ENCODE assay signal across 13 cellular contexts in genomic region chr17:66483946-66484345, GRCh38.
DNase-seq lines count a peak whose midpoint lies in the region; ATAC-seq and TF ChIP-seq lines count a peak whose summit lies in the region.
"Had no signal": no experiment of that assay in that cellular context is flagged by ENCODE, and none has a peak within 500 bp of the region (broad histone marks: within the 10 kb centered on the region; RNA-seq: fewer than 3 reads in every experiment).

No MANE protein-coding gene starts in this region.

- no peaks in the 10 kb centered on the region for H3F3A ChIP-seq in PC-3 (ENCODE audit: low read length, unreplicated experiment)
- no peaks in the 10 kb centered on the region for H3F3A ChIP-seq in MM.1S (ENCODE audit: insufficient read depth, low read length)

- intact Hi-C loops in activated CD8-positive, alpha-beta T cell treated with anti-CD3 and anti-CD28 coated beads for 36 hours (cut with micrococcal nuclease) = no loop called here
- intact Hi-C loops in PC-3 (cut with micrococcal nuclease) (no loop called here), testis (cut with DNase I; ENCODE audit: low total_unique reads) (no loop called here)

- no peak for TF ChIP-seq CTCF in activated CD8-positive, alpha-beta T cell treated with anti-CD3 and anti-CD28 coated beads for 36 hours (IDR thresholded peaks at IDR 0.05)
- TF ChIP-seq CTCF in nephron (IDR thresholded peaks at IDR 0.05; ENCODE audit: unreplicated experiment in 3 of 3) (no peak), PC-3 (conservative IDR thresholded peaks at IDR 0.05; ENCODE audit: low read depth, low read length) (no peak), MM.1S (IDR thresholded peaks at IDR 0.05; ENCODE audit: low read length) (no peak), testis (IDR thresholded peaks at IDR 0.05) (no peak)

- POLR2A ChIA-PET in activated CD8-positive, alpha-beta T cell treated with anti-CD3 and anti-CD28 coated beads for 36 hours (lab: Charles Lee) = interaction anchor here (0.9 to 1.6 kb wide), 2 partner anchors 9 to 16 kb away, joined by 3 to 4 read pairs; no protein-coding TSS in a partner anchor
- POLR2A ChIA-PET in activated CD8-positive, alpha-beta T cell treated with anti-CD3 and anti-CD28 coated beads, Interleukin-2, amount 10 ng/mL, durations not matched to agents 7 days and 5 days (lab: Charles Lee) = no interaction called here
- POLR2A ChIA-PET in PC-3 (lab: Charles Lee; ENCODE audit: unreplicated experiment) = no interaction called here

- H3K9me3 ChIP-seq in Karpas-422 (ENCODE audit: low read length) = no peaks in the 10 kb centered on the region
- H3K9me3 ChIP-seq in PC-3 (ENCODE audit: low read length) = no peaks in the 10 kb centered on the region
- H3K9me3 ChIP-seq in MM.1S (replicated peaks; ENCODE audit: insufficient read depth, low read length) = no peaks in the 10 kb centered on the region
- no peaks in the 10 kb centered on the region for H3K9me3 ChIP-seq in testis
- H3K9me3 ChIP-seq: HAP-1 had no signal

- no peak overlapping the region for H3K4me3 Mint-ChIP-seq in activated CD8-positive, alpha-beta T cell treated with anti-CD3 and anti-CD28 coated beads for 36 hours
- no peak overlapping the region for H3K4me3 Mint-ChIP-seq in activated CD8-positive, alpha-beta T cell treated with anti-CD3 and anti-CD28 coated beads, Interleukin-2, amount 10 ng/mL, durations not matched to agents 7 days and 5 days
- H3K4me3 Mint-ChIP-seq in activated T-helper 17 cell treated with anti-CD3 and anti-CD28 coated beads, Interleukin-2, amount 50 U/mL, for 72 hours = no peak overlapping the region
- H3K4me3 Mint-ChIP-seq in nephron = no peak overlapping the region
- H3K4me3 Mint-ChIP-seq: CD4-positive, alpha-beta T cell had no signal

- no peak for DNase-seq in activated CD8-positive, alpha-beta T cell treated with anti-CD3 and anti-CD28 coated beads for 36 hours
- DNase-seq in activated CD8-positive, alpha-beta T cell treated with anti-CD3 and anti-CD28 coated beads, Interleukin-2, amount 10 ng/mL, durations not matched to agents 7 days and 5 days = no peak
- DNase-seq in Karpas-422 = peak; percentile 59
- DNase-seq in PC-3 = no peak
- no peak for DNase-seq in MM.1S
- no peak for DNase-seq in testis
- DNase-seq: ACHN; CD4-positive, alpha-beta T cell; DMS79 had no signal

- H2AFZ ChIP-seq in Karpas-422 (ENCODE audit: low read length) = no peak overlapping the region
- no peak overlapping the region for H2AFZ ChIP-seq in PC-3 (ENCODE audit: low read length)
- no peak overlapping the region for H2AFZ ChIP-seq in MM.1S (ENCODE audit: low read length)

- no peak overlapping the region for H3K27ac Mint-ChIP-seq in activated CD8-positive, alpha-beta T cell treated with anti-CD3 and anti-CD28 coated beads for 36 hours
- no peak overlapping the region for H3K27ac Mint-ChIP-seq in activated CD8-positive, alpha-beta T cell treated with anti-CD3 and anti-CD28 coated beads, Interleukin-2, amount 10 ng/mL, durations not matched to agents 7 days and 5 days
- no peak overlapping the region for H3K27ac Mint-ChIP-seq in activated T-helper 17 cell treated with anti-CD3 and anti-CD28 coated beads, Interleukin-2, amount 50 U/mL, for 72 hours
- peak overlapping the region in 2 of 3 experiments; percentile 89 for H3K27ac Mint-ChIP-seq in nephron
- H3K27ac Mint-ChIP-seq: CD4-positive, alpha-beta T cell had no signal

- peaks cover 48% of the 10 kb centered on the region for H3K4me1 Mint-ChIP-seq in activated CD8-positive, alpha-beta T cell treated with anti-CD3 and anti-CD28 coated beads for 36 hours (ENCODE audit: low read depth)
- H3K4me1 Mint-ChIP-seq in activated CD8-positive, alpha-beta T cell treated with anti-CD3 and anti-CD28 coated beads, Interleukin-2, amount 10 ng/mL, durations not matched to agents 7 days and 5 days (ENCODE audit: low read depth) = peaks cover 3% of the 10 kb centered on the region
- H3K4me1 Mint-ChIP-seq in activated T-helper 17 cell treated with anti-CD3 and anti-CD28 coated beads, Interleukin-2, amount 50 U/mL, for 72 hours = peaks cover 17% of the 10 kb centered on the region
- peaks cover 3% of the 10 kb centered on the region for H3K4me1 Mint-ChIP-seq in nephron

- H3K4me3 ChIP-seq in Karpas-422 (ENCODE audit: low read length) (no peak overlapping the region), PC-3 (ENCODE audit: low read length) (no peak overlapping the region), MM.1S (ENCODE audit: low read length) (no peak overlapping the region), testis (no peak overlapping the region)
- H3K4me3 ChIP-seq: BLaER1 treated with 17β-estradiol and CSF1 and Interleukin-3, amounts not matched to agents 10 nM and 100 nM; HAP-1 had no signal

- no peaks in the 10 kb centered on the region for H3K36me3 ChIP-seq in Karpas-422 (ENCODE audit: insufficient read depth, low read length)
- H3K36me3 ChIP-seq in PC-3 (ENCODE audit: low read depth, low read length) = no peaks in the 10 kb centered on the region
- no peaks in the 10 kb centered on the region for H3K36me3 ChIP-seq in MM.1S (replicated peaks; ENCODE audit: insufficient read depth, low read length)
- no peaks in the 10 kb centered on the region for H3K36me3 ChIP-seq in testis (ENCODE audit: low read depth, missing control alignments)
- H3K36me3 ChIP-seq: HAP-1 had no signal

- H3K27ac ChIP-seq in Karpas-422 (ENCODE audit: low read length) (no peak overlapping the region), PC-3 (ENCODE audit: low read length) (no peak overlapping the region), MM.1S (ENCODE audit: low read length) (no peak overlapping the region), testis (no peak overlapping the region)
- H3K27ac ChIP-seq: BLaER1 treated with 17β-estradiol and CSF1 and Interleukin-3, amounts not matched to agents 10 nM and 100 nM had no signal

- BruUV-seq in PC-3 (replicated peaks; lab: Mats Ljungman, UMichigan) = no TSS peak

- WGBS in testis, 2 donors = 88 to 93% methylated on average over 7 of the region's 7 CpGs

- H4K20me1 ChIP-seq in Karpas-422 (ENCODE audit: insufficient read depth, low read depth, low read length) (no peaks in the 10 kb centered on the region), PC-3 (ENCODE audit: low read length) (no peaks in the 10 kb centered on the region), MM.1S (ENCODE audit: insufficient read depth, low read length) (no peaks in the 10 kb centered on the region)

- H3K27me3 Mint-ChIP-seq in activated CD8-positive, alpha-beta T cell treated with anti-CD3 and anti-CD28 coated beads for 36 hours = no peaks in the 10 kb centered on the region
- H3K27me3 Mint-ChIP-seq in activated CD8-positive, alpha-beta T cell treated with anti-CD3 and anti-CD28 coated beads, Interleukin-2, amount 10 ng/mL, durations not matched to agents 7 days and 5 days (ENCODE audit: low read depth) = no peaks in the 10 kb centered on the region
- no peaks in the 10 kb centered on the region for H3K27me3 Mint-ChIP-seq in activated T-helper 17 cell treated with anti-CD3 and anti-CD28 coated beads, Interleukin-2, amount 50 U/mL, for 72 hours
- H3K27me3 Mint-ChIP-seq in nephron (ENCODE audit: low read depth) = no peaks in the 10 kb centered on the region
- H3K27me3 Mint-ChIP-seq: CD4-positive, alpha-beta T cell had no signal

- H3K9me3 Mint-ChIP-seq in activated CD8-positive, alpha-beta T cell treated with anti-CD3 and anti-CD28 coated beads for 36 hours = no peaks in the 10 kb centered on the region
- H3K9me3 Mint-ChIP-seq in activated CD8-positive, alpha-beta T cell treated with anti-CD3 and anti-CD28 coated beads, Interleukin-2, amount 10 ng/mL, durations not matched to agents 7 days and 5 days (ENCODE audit: insufficient read depth) = peaks cover under 1% of the 10 kb centered on the region
- no peaks in the 10 kb centered on the region for H3K9me3 Mint-ChIP-seq in activated T-helper 17 cell treated with anti-CD3 and anti-CD28 coated beads, Interleukin-2, amount 50 U/mL, for 72 hours
- H3K9me3 Mint-ChIP-seq in nephron = peaks cover 6% of the 10 kb centered on the region
- H3K9me3 Mint-ChIP-seq: CD4-positive, alpha-beta T cell had no signal

- H3K27me3 ChIP-seq in Karpas-422 (ENCODE audit: low read length) (no peaks in the 10 kb centered on the region), PC-3 (ENCODE audit: low read length) (no peaks in the 10 kb centered on the region), MM.1S (replicated peaks; ENCODE audit: insufficient read depth, low read length) (no peaks in the 10 kb centered on the region), testis (no peaks in the 10 kb centered on the region)
- H3K27me3 ChIP-seq: BLaER1 treated with 17β-estradiol and CSF1 and Interleukin-3, amounts not matched to agents 10 nM and 100 nM had no signal

- H3K9me2 ChIP-seq in Karpas-422 (replicated peaks; ENCODE audit: insufficient read depth, low read length) (no peaks in the 10 kb centered on the region), PC-3 (replicated peaks; ENCODE audit: low read length) (no peaks in the 10 kb centered on the region), MM.1S (replicated peaks; ENCODE audit: insufficient read depth, low read length) (no peaks in the 10 kb centered on the region)

- CTCF ChIA-PET in activated CD8-positive, alpha-beta T cell treated with anti-CD3 and anti-CD28 coated beads for 36 hours (lab: Charles Lee) = no interaction called here
- CTCF ChIA-PET in activated CD8-positive, alpha-beta T cell treated with anti-CD3 and anti-CD28 coated beads, Interleukin-2, amount 10 ng/mL, durations not matched to agents 7 days and 5 days (lab: Charles Lee) = interaction anchor here (1.4 kb wide), 1 partner anchor 9 kb away, joined by 5 read pairs; no protein-coding TSS in a partner anchor
- CTCF ChIA-PET in PC-3 (lab: Charles Lee) = interaction anchor here (0.7 kb wide), 1 partner anchor 122 kb away, joined by 3 read pairs; no protein-coding TSS in a partner anchor

- peaks cover 18% of the 10 kb centered on the region for H3K4me1 ChIP-seq in Karpas-422 (ENCODE audit: low read length)
- no peaks in the 10 kb centered on the region for H3K4me1 ChIP-seq in PC-3 (ENCODE audit: insufficient read depth, low read length)
- no peaks in the 10 kb centered on the region for H3K4me1 ChIP-seq in MM.1S (ENCODE audit: low read length)
- no peaks in the 10 kb centered on the region for H3K4me1 ChIP-seq in testis

- no peaks in the 10 kb centered on the region for H3K79me2 ChIP-seq in Karpas-422 (ENCODE audit: low read length)
- H3K79me2 ChIP-seq in PC-3 (ENCODE audit: low read length) = 0 out of 2 replicates have a peak, but pooled peaks cover 11% of the 10 kb centered on the region
- H3K79me2 ChIP-seq in MM.1S (ENCODE audit: low read length) = no peaks in the 10 kb centered on the region

- peaks cover 21% of the 10 kb centered on the region for H3K36me3 Mint-ChIP-seq in activated CD8-positive, alpha-beta T cell treated with anti-CD3 and anti-CD28 coated beads for 36 hours (ENCODE audit: low read depth)
- peaks cover 14% of the 10 kb centered on the region for H3K36me3 Mint-ChIP-seq in activated CD8-positive, alpha-beta T cell treated with anti-CD3 and anti-CD28 coated beads, Interleukin-2, amount 10 ng/mL, durations not matched to agents 7 days and 5 days (ENCODE audit: low read depth)
- peaks cover 4% of the 10 kb centered on the region for H3K36me3 Mint-ChIP-seq in activated T-helper 17 cell treated with anti-CD3 and anti-CD28 coated beads, Interleukin-2, amount 50 U/mL, for 72 hours (ENCODE audit: low read depth)
- peaks cover 3% of the 10 kb centered on the region for H3K36me3 Mint-ChIP-seq in nephron (ENCODE audit: low read depth)

- no peak overlapping the region for H3K4me2 ChIP-seq in Karpas-422 (ENCODE audit: low read depth, low read length, poor library complexity, severe bottlenecking)
- H3K4me2 ChIP-seq in PC-3 (ENCODE audit: low read length) = no peak overlapping the region
- H3K4me2 ChIP-seq in MM.1S (ENCODE audit: low read depth, low read length) = no peak overlapping the region

- H3K9ac ChIP-seq in Karpas-422 (ENCODE audit: low read length) = no peak overlapping the region
- no peak overlapping the region for H3K9ac ChIP-seq in PC-3 (ENCODE audit: low read length)
- H3K9ac ChIP-seq in MM.1S (ENCODE audit: low read length) = no peak overlapping the region
- H3K9ac ChIP-seq: BLaER1 treated with 17β-estradiol and CSF1 and Interleukin-3, amounts not matched to agents 10 nM and 100 nM had no signal

- TF ChIP-seq POLR2A in testis (IDR thresholded peaks at IDR 0.05) = no peak

- ATAC-seq in activated CD8-positive, alpha-beta T cell treated with anti-CD3 and anti-CD28 coated beads for 36 hours = peak; percentile 39
- ATAC-seq in activated CD8-positive, alpha-beta T cell treated with anti-CD3 and anti-CD28 coated beads, Interleukin-2, amount 10 ng/mL, durations not matched to agents 7 days and 5 days = no peak
- ATAC-seq in activated T-helper 17 cell treated with anti-CD3 and anti-CD28 coated beads, Interleukin-2, amount 50 U/mL, for 72 hours (replicated peaks) = peak; percentile 60
- no peak for ATAC-seq in PC-3

Comparison
In these comparisons a context has a peak if more than half of its experiments do, and no peak if none do; other contexts are left out.
1. ATAC-seq: peak in activated CD8-positive, alpha-beta T cell treated with anti-CD3 and anti-CD28 coated beads for 36 hours (single experiment) and activated T-helper 17 cell treated with anti-CD3 and anti-CD28 coated beads, Interleukin-2, amount 50 U/mL, for 72 hours (single experiment); none in activated CD8-positive, alpha-beta T cell treated with anti-CD3 and anti-CD28 coated beads, Interleukin-2, amount 10 ng/mL, durations not matched to agents 7 days and 5 days (single experiment) and PC-3 (single experiment).
2. H3K27ac Mint-ChIP-seq: peak in nephron (2 of 3); none in activated CD8-positive, alpha-beta T cell treated with anti-CD3 and anti-CD28 coated beads for 36 hours (single experiment), activated CD8-positive, alpha-beta T cell treated with anti-CD3 and anti-CD28 coated beads, Interleukin-2, amount 10 ng/mL, durations not matched to agents 7 days and 5 days (single experiment) and activated T-helper 17 cell treated with anti-CD3 and anti-CD28 coated beads, Interleukin-2, amount 50 U/mL, for 72 hours (single experiment).